ENCODE assay signal across 18 cellular contexts in the genomic region with DNA sequence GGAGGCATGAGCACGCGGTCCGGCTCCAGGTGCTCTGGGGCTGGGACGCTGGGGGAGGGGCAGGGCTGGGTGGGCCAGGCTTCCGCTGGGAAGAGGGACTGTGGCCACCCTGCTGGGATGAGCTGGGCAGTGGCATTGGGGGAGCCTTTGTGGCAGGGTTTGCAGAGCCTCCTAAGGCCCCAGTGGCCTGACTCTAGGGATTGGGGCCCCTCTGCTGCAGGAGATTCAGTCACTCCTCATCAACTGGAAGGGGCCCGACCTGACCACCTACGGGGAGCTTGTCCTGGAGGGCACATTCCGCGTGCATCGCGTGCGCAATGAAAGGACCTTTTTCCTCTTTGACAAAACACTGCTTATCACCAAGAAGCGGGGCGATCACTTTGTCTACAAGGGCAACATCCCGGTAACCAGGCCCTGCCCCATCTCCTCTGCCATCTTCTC. TPM values are rescaled to one million over a fixed set of nuclear protein-coding genes. Genes with fewer than 3 reads are reported as not detected.
A peak's percentile ranks its signal among the peaks of the same experiment; 100 is the strongest.
DNase-seq lines count a peak whose midpoint lies in the region; ATAC-seq and TF ChIP-seq lines count a peak whose summit lies in the region.
"Had no signal": no experiment of that assay in that cellular context is flagged by ENCODE, and none has a peak within 500 bp of the region (broad histone marks: within the 10 kb centered on the region; RNA-seq: fewer than 3 reads in every experiment).

No MANE protein-coding gene starts in this region.

- H3K4me1 ChIP-seq in left ventricle myocardium inferior (peaks cover 40% of the 10 kb centered on the region), osteoblast (ENCODE audit: insufficient read depth, low read length) (no peaks in the 10 kb centered on the region)

- H3K9me3 Mint-ChIP-seq in activated T-helper 17 cell treated with anti-CD3 and anti-CD28 coated beads, Interleukin-2, amount 50 U/mL, for 72 hours, result no peaks in the 10 kb centered on the region
- H3K9me3 Mint-ChIP-seq in natural killer cell, result no peaks in the 10 kb centered on the region

- H3K4me1 Mint-ChIP-seq in activated T-helper 17 cell treated with anti-CD3 and anti-CD28 coated beads, Interleukin-2, amount 50 U/mL, for 72 hours, result peaks cover 44% of the 10 kb centered on the region
- H3K4me1 Mint-ChIP-seq in natural killer cell, result peaks cover 71 to 79% of the 10 kb centered on the region in 2 donors

- H3K27me3 ChIP-seq in left ventricle myocardium inferior (ENCODE audit: low read depth) (no peaks in the 10 kb centered on the region), osteoblast (ENCODE audit: insufficient read depth, low read length) (no peaks in the 10 kb centered on the region)

- H3K27ac ChIP-seq in left ventricle myocardium inferior (replicated peaks), result no peak overlapping the region
- no peak overlapping the region for H3K27ac ChIP-seq in osteoblast (ENCODE audit: low read depth, low read length)
- H3K27ac ChIP-seq: KMS-11 had no signal

- H3K9me3 ChIP-seq in left ventricle myocardium inferior (replicated peaks), result no peaks in the 10 kb centered on the region
- no peaks in the 10 kb centered on the region for H3K9me3 ChIP-seq in osteoblast (ENCODE audit: low read depth, low read length)

- H3K36me3 ChIP-seq in left ventricle myocardium inferior, result peaks cover 57% of the 10 kb centered on the region
- H3K36me3 ChIP-seq in osteoblast (ENCODE audit: insufficient read depth, low read length), result no peaks in the 10 kb centered on the region

- TF ChIP-seq CTCF in left ventricle myocardium inferior (IDR thresholded peaks at IDR 0.05; ENCODE audit: borderline replicate concordance), result no peak
- TF ChIP-seq CTCF in natural killer cell (IDR thresholded peaks at IDR 0.05), result no peak
- no peak for TF ChIP-seq CTCF in osteoblast (IDR thresholded peaks at IDR 0.05; ENCODE audit: extremely low read depth, low read depth, low read length)

- no peaks in the 10 kb centered on the region for H3K27me3 Mint-ChIP-seq in activated T-helper 17 cell treated with anti-CD3 and anti-CD28 coated beads, Interleukin-2, amount 50 U/mL, for 72 hours
- H3K27me3 Mint-ChIP-seq in natural killer cell (ENCODE audit: low read depth in 2 of 2), result no peaks in the 10 kb centered on the region

- intact Hi-C loops in left ventricle myocardium inferior (cut with micrococcal nuclease) (no loop called here), cardiac septum (cut with DNase I) (no loop called here), natural killer cell (cut with micrococcal nuclease) (no loop called here)

- H3K79me2 ChIP-seq in osteoblast (ENCODE audit: insufficient read depth, low read length), result no peaks in the 10 kb centered on the region

- ATAC-seq in activated T-helper 17 cell treated with anti-CD3 and anti-CD28 coated beads, Interleukin-2, amount 50 U/mL, for 72 hours (replicated peaks), result no peak
- ATAC-seq in natural killer cell (no peak), GM21367 (IDR thresholded peaks at IDR 0.05; ENCODE audit: unreplicated experiment) (no peak)

- H3K27ac Mint-ChIP-seq in activated T-helper 17 cell treated with anti-CD3 and anti-CD28 coated beads, Interleukin-2, amount 50 U/mL, for 72 hours, result peak overlapping the region; percentile 53
- H3K27ac Mint-ChIP-seq in natural killer cell, result peak overlapping the region; percentile 42 to 69

- in situ Hi-C loops in ACHN (cut with HindIII; ENCODE audit: low pct_ligation_motif_present, low pct_unique_long_range_greater_than_20kb, low sequenced_read_pairs), result no loop called here

- H3K4me3 Mint-ChIP-seq in activated T-helper 17 cell treated with anti-CD3 and anti-CD28 coated beads, Interleukin-2, amount 50 U/mL, for 72 hours, result no peak overlapping the region
- no peak overlapping the region for H3K4me3 Mint-ChIP-seq in natural killer cell

- no peak overlapping the region for H2AFZ ChIP-seq in osteoblast (ENCODE audit: low read length)

- H3K4me3 ChIP-seq in left ventricle myocardium inferior, result no peak overlapping the region
- no peak overlapping the region for H3K4me3 ChIP-seq in osteoblast (ENCODE audit: insufficient read depth, low read length)

- H3K4me2 ChIP-seq in osteoblast (ENCODE audit: insufficient read depth, low read length), result no peak overlapping the region
- H3K4me2 ChIP-seq: KMS-11 had no signal

- H4K20me1 ChIP-seq in osteoblast (ENCODE audit: insufficient read depth, low read length), result no peaks in the 10 kb centered on the region

- DNase-seq in left ventricle myocardium inferior (peak; percentile 8), cardiac septum (ENCODE audit: low spot score) (no peak), natural killer cell (no peak), ACHN (no peak), osteoblast (ENCODE audit: insufficient read length, low spot score, missing footprints) (no peak)
- DNase-seq: C1 segment of cervical spinal cord, DMS79, H7, MV-4-11, NCI-H187, NCI-H2107, NCI-H510A, NCI-H774, SHP77 treated with DMSO at 0.1 percent for 48 hours had no signal

- H3K36me3 Mint-ChIP-seq in activated T-helper 17 cell treated with anti-CD3 and anti-CD28 coated beads, Interleukin-2, amount 50 U/mL, for 72 hours (ENCODE audit: low read depth), result peaks cover 39% of the 10 kb centered on the region
- no peaks in the 10 kb centered on the region for H3K36me3 Mint-ChIP-seq in natural killer cell

RNA-seq across cellular contexts. Expression of gene PLEKHG3, which starts 26.9 kb away (rescaled TPM):
- 16.5 TPM for total RNA-seq in left ventricle myocardium inferior
- total RNA-seq in cardiac septum, result 22.5 TPM
- 10 to 100 TPM; 17.2 to 19.2 TPM for total RNA-seq in activated T-helper 17 cell treated with anti-CD3 and anti-CD28 coated beads, Interleukin-2, amount 50 U/mL, for 72 hours
- total RNA-seq in natural killer cell, result 100 to 1,000 TPM; 184 to 285 (median 225) TPM
- 2.9 and 5.4 TPM in 2 replicates for total RNA-seq in osteoblast
- total RNA-seq: OCI-LY7 had no signal
